7 cellular contexts compared by ENCODE assay signal in the genomic region with DNA sequence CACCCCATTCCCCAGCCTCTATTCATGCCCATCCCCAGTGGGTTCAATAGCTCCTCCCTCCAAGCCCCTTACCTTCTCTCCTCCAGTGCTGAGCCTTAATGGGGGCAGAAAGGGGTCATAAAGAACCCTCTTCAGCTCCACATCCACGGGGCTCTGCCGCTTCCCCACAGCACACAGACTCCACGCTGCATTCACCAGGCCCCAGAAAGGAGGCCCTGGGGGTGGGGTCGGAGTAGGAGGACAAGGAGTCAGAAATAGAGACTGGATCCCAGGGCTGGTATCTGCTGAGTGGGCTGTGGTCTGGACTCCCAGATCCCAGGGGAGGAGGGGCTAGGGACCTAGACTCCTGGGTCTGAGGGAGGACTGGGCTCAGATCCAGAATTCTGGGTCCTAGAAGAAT. TPM values are rescaled to one million over a fixed set of nuclear protein-coding genes. Genes with fewer than 3 reads are reported as not detected.
A peak's percentile ranks its signal among the peaks of the same experiment; 100 is the strongest.
DNase-seq lines count a peak whose midpoint lies in the region; ATAC-seq, FAIRE-seq and TF ChIP-seq lines count a peak whose summit lies in the region.
"Had no signal": no experiment of that assay in that cellular context is flagged by ENCODE, and none has a peak within 500 bp of the region (broad histone marks: within the 10 kb centered on the region; RNA-seq: fewer than 3 reads in every experiment).

No MANE protein-coding gene starts in this region.

- H3K36me3 Mint-ChIP-seq in astrocyte (ENCODE audit: low read depth, unreplicated experiment), result peaks cover 2% of the 10 kb centered on the region
- H3K36me3 Mint-ChIP-seq in neural progenitor cell, result peaks cover 4% of the 10 kb centered on the region

- H3K9me3 Mint-ChIP-seq in astrocyte (ENCODE audit: unreplicated experiment) (no peaks in the 10 kb centered on the region), neural progenitor cell (no peaks in the 10 kb centered on the region)

- H3K27me3 ChIP-seq in H7 (ENCODE audit: control insufficient read depth, insufficient read depth, low read length) (peaks cover 10% of the 10 kb centered on the region), astrocyte (ENCODE audit: insufficient read depth, low read length) (no peaks in the 10 kb centered on the region), neural progenitor cell (no peaks in the 10 kb centered on the region)

- H3K4me3 ChIP-seq in H7 (ENCODE audit: insufficient read depth, low read depth, low read length) (peak overlapping the region; percentile 9; the same call in 1 of the 2 replicates), astrocyte (ENCODE audit: insufficient read depth, low read depth, low read length) (no peak overlapping the region), neural progenitor cell (peak overlapping the region; percentile 71)

- H3K27ac Mint-ChIP-seq in astrocyte (ENCODE audit: unreplicated experiment) (peak overlapping the region; percentile 47), neural progenitor cell (peak overlapping the region; percentile 21)

- no peak overlapping the region for H2AFZ ChIP-seq in astrocyte (ENCODE audit: low read depth, low read length)
- no peak overlapping the region for H2AFZ ChIP-seq in neural progenitor cell (replicated peaks)

- no peak for FAIRE-seq in astrocyte (lab: Jason Lieb, UNC)

- H3K4me1 ChIP-seq in astrocyte (ENCODE audit: insufficient read depth, low read length) (peaks cover 15% of the 10 kb centered on the region), neural progenitor cell (peaks cover 5% of the 10 kb centered on the region)

- ATAC-seq in HG02840 (IDR thresholded peaks at IDR 0.05; ENCODE audit: low FRiP score, unreplicated experiment), result no peak
- ATAC-seq in HG03159 (IDR thresholded peaks at IDR 0.05; ENCODE audit: unreplicated experiment), result no peak

- H3K4me1 Mint-ChIP-seq in astrocyte (ENCODE audit: low read depth, unreplicated experiment) (peaks cover 4% of the 10 kb centered on the region), neural progenitor cell (peaks cover 27% of the 10 kb centered on the region)

- H3K9ac ChIP-seq in astrocyte (ENCODE audit: low read length), result no peak overlapping the region
- no peak overlapping the region for H3K9ac ChIP-seq in neural progenitor cell

- H3K27ac ChIP-seq in astrocyte (ENCODE audit: low read depth, low read length) (no peak overlapping the region), neural progenitor cell (no peak overlapping the region)
- H3K27ac ChIP-seq: HL-60 had no signal

- H3K4me3 Mint-ChIP-seq in astrocyte (ENCODE audit: unreplicated experiment), result peak overlapping the region; percentile 78
- peak overlapping the region; percentile 91 for H3K4me3 Mint-ChIP-seq in neural progenitor cell

- DNase-seq in H7 (peak; percentile 35), astrocyte (ENCODE audit: low read depth) (no peak), neural progenitor cell (ENCODE audit: low spot score) (no peak), cortex of kidney (lab: John Stamatoyannopoulos, UW) (no peak)

- no peak for TF ChIP-seq CTCF in astrocyte (IDR thresholded peaks at IDR 0.05; ENCODE audit: insufficient read depth, low read depth, low read length)
- TF ChIP-seq CTCF in neural progenitor cell (IDR thresholded peaks at IDR 0.05), result no peak

- H3K36me3 ChIP-seq in H7 (replicated peaks; ENCODE audit: control insufficient read depth, insufficient read depth, low read length), result no peaks in the 10 kb centered on the region
- no peaks in the 10 kb centered on the region for H3K36me3 ChIP-seq in astrocyte (ENCODE audit: insufficient read depth, low read length)
- no peaks in the 10 kb centered on the region for H3K36me3 ChIP-seq in neural progenitor cell

- H3K27me3 Mint-ChIP-seq in astrocyte (ENCODE audit: low read depth, unreplicated experiment) (peaks cover 4% of the 10 kb centered on the region), neural progenitor cell (ENCODE audit: insufficient read depth, low read depth) (peaks cover 7% of the 10 kb centered on the region)

- H4K20me1 ChIP-seq in astrocyte (ENCODE audit: insufficient read depth, low read length), result no peaks in the 10 kb centered on the region
- no peaks in the 10 kb centered on the region for H4K20me1 ChIP-seq in neural progenitor cell (ENCODE audit: low read depth)

- peaks cover 26% of the 10 kb centered on the region for H3F3A ChIP-seq in neural progenitor cell (ENCODE audit: low read depth)

- no peaks in the 10 kb centered on the region for H3K79me2 ChIP-seq in astrocyte (ENCODE audit: insufficient read depth, low read length)
- peaks cover 15% of the 10 kb centered on the region for H3K79me2 ChIP-seq in neural progenitor cell (ENCODE audit: low read depth)

- no peaks in the 10 kb centered on the region for H3K9me3 ChIP-seq in astrocyte (ENCODE audit: insufficient read depth, low read depth, low read length)
- H3K9me3 ChIP-seq in neural progenitor cell (ENCODE audit: low read depth), result no peaks in the 10 kb centered on the region

- H3K4me2 ChIP-seq in astrocyte (ENCODE audit: low read length) (peak overlapping the region; percentile 98), neural progenitor cell (peak overlapping the region; percentile 95)

RNA-seq across cellular contexts. Expression of gene CA11, which starts 1.6 kb away (rescaled TPM):
- total RNA-seq in H7 (2014; rRNA removed; shearing (Covaris generic)), result 10.8 and 24.0 TPM in 2 replicates
- total RNA-seq in astrocyte, result 9.5 and 9.8 TPM in 2 replicates
- 12.6 and 49.8 TPM in 2 replicates for total RNA-seq in neural progenitor cell (ENCODE audit: low replicate concordance)

RNA-seq across cellular contexts. Expression of gene DBP, which starts 7.2 kb away (rescaled TPM):
- total RNA-seq in H7 (2014; rRNA removed; shearing (Covaris generic)), result 11.2 and 18.2 TPM in 2 replicates
- total RNA-seq in astrocyte (1.2 and 1.5 TPM in 2 replicates), neural progenitor cell (ENCODE audit: low replicate concordance) (7.4 and 10.3 TPM in 2 replicates)

RNA-seq across cellular contexts. Expression of gene SPHK2, which starts 25.0 kb away (rescaled TPM):
- 10.9 and 26.4 TPM in 2 replicates for total RNA-seq in H7 (2014; rRNA removed; shearing (Covaris generic))
- 25.4 and 29.4 TPM in 2 replicates for total RNA-seq in astrocyte
- total RNA-seq in neural progenitor cell (ENCODE audit: low replicate concordance), result 7.2 and 46.1 TPM in 2 replicates

RNA-seq across cellular contexts. Expression of gene RPL18, which starts 25.4 kb away (rescaled TPM):
- total RNA-seq in H7 (2014; rRNA removed; shearing (Covaris generic)), result 3,978 and 5,156 TPM in 2 replicates
- total RNA-seq in astrocyte (1,046 and 1,102 TPM in 2 replicates), neural progenitor cell (ENCODE audit: low replicate concordance) (1,962 and 2,391 TPM in 2 replicates)

RNA-seq across cellular contexts. Expression of gene NTN5, which starts 28.5 kb away (rescaled TPM):
- total RNA-seq in H7 (2014; rRNA removed; shearing (Covaris generic)), result 0.15 TPM in 1 of 2 replicates, not detected in the other
- total RNA-seq in astrocyte (0.11 and 0.41 TPM in 2 replicates), neural progenitor cell (ENCODE audit: low replicate concordance) (0.87 TPM in 1 of 2 replicates, not detected in the other)
